11 cellular contexts compared by ENCODE assay signal in the genomic region with DNA sequence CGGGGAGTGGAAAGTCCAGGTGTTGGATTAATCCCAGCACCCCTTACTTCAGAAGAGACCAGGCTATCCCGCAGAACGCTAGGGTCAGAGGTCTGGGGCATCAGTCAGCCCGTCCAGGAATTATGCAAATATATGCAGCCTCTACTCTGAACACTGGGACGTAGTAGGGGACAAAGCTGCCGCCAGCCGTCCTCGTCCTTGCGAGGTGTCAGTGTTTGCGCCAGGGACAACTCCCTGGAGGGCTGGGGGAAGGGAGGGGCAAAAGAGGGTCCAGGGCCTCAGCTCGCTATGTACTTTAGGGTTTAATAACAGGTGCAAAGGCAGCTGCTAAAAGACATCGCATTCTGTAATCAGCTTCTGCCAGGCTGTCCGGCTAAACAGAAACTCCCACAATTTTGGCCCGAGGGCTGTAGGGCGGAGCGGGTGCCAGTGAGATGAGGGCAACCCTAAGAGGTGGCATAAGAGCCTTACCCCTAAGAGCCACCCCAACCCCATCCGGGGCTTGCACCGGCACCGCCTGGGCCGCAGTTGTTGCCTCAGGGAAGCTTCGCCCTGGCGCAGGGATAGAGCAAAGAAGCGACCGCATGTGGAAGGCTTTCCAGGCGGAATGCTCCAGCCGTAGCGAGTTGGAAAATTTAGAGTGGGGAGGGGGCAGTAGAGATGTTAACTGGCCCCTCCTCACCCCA. TPM values are rescaled to one million over a fixed set of nuclear protein-coding genes. Genes with fewer than 3 reads are reported as not detected.
DNase-seq lines count a peak whose midpoint lies in the region; ATAC-seq and TF ChIP-seq lines count a peak whose summit lies in the region.
"Had no signal": no experiment of that assay in that cellular context is flagged by ENCODE, and none has a peak within 500 bp of the region (broad histone marks: within the 10 kb centered on the region; RNA-seq: fewer than 3 reads in every experiment).

No MANE protein-coding gene starts in this region.

- H3K4me3 ChIP-seq in HUES64 (ENCODE audit: low read length) (peak overlapping the region; percentile 36), astrocyte of the spinal cord (ENCODE audit: low read depth, low read length) (peak overlapping the region; percentile 18), iPS-18c (ENCODE audit: insufficient read depth, low read depth, low read length) (peak overlapping the region; percentile 51; the same call in 1 of the 2 replicates), skeletal muscle satellite cell (ENCODE audit: low read length) (peak overlapping the region; percentile 76)

- H3K27ac ChIP-seq in HUES64 (ENCODE audit: low read depth, low read length), result no peak overlapping the region

- H3K27me3 ChIP-seq in HUES64 (ENCODE audit: insufficient read depth, low read length) (peaks cover 100% of the 10 kb centered on the region), skeletal muscle satellite cell (ENCODE audit: control insufficient read depth, insufficient read depth, low read length) (peaks cover 12% of the 10 kb centered on the region)

- ATAC-seq in GM19467 (IDR thresholded peaks at IDR 0.05; ENCODE audit: unreplicated experiment) (no peak), HG03280 (IDR thresholded peaks at IDR 0.05; ENCODE audit: unreplicated experiment) (no peak), GM18868 (IDR thresholded peaks at IDR 0.05; ENCODE audit: unreplicated experiment) (no peak)
- ATAC-seq: HCT116 had no signal

- in situ Hi-C loops in astrocyte of the spinal cord (cut with HindIII; ENCODE audit: low sequenced_read_pairs), result no loop called here

- H3K36me3 ChIP-seq in HUES64 (ENCODE audit: insufficient read depth, low read length) (no peaks in the 10 kb centered on the region), skeletal muscle satellite cell (ENCODE audit: insufficient read depth, low read length) (no peaks in the 10 kb centered on the region)

- no peak for TF ChIP-seq CTCF in astrocyte of the spinal cord (IDR thresholded peaks at IDR 0.05; ENCODE audit: low read depth, low read length)

- no peak for DNase-seq in astrocyte of the spinal cord (ENCODE audit: low read depth, low spot score)
- no peak for DNase-seq in mucosa of gallbladder (ENCODE audit: low spot score)
- DNase-seq: Kasumi-1 had no signal

- H3K4me1 ChIP-seq in HUES64 (ENCODE audit: insufficient read depth, low read length), result peaks cover 44% of the 10 kb centered on the region
- H3K4me1 ChIP-seq in skeletal muscle satellite cell (ENCODE audit: control insufficient read depth, insufficient read depth, low read length), result peaks cover 11% of the 10 kb centered on the region

- no peak overlapping the region for H3K9ac ChIP-seq in HUES64 (ENCODE audit: low read depth, low read length)
- H3K9ac ChIP-seq in skeletal muscle satellite cell (ENCODE audit: low read depth, low read length), result peak overlapping the region; percentile 76

- H3K9me3 ChIP-seq in HUES64 (ENCODE audit: insufficient read depth, low read depth, low read length), result no peaks in the 10 kb centered on the region
- no peaks in the 10 kb centered on the region for H3K9me3 ChIP-seq in iPS-18c (ENCODE audit: control insufficient read depth, insufficient read depth, low read length)
- H3K9me3 ChIP-seq in skeletal muscle satellite cell (replicated peaks; ENCODE audit: low read length), result no peaks in the 10 kb centered on the region

- WGBS in HUES64, result 3% methylated on average over 26 of the region's 27 CpGs

- peak overlapping the region; percentile 99 for H3K4me2 ChIP-seq in skeletal muscle satellite cell (ENCODE audit: low read length)

RNA-seq across cellular contexts. Expression of gene HAND2, which starts 8.4 kb away (rescaled TPM):
- polyA plus RNA-seq in HUES64 (2013, experiment 1 of 2), result 0.55 TPM
- 0.82 TPM for polyA plus RNA-seq in HUES64 (2013, experiment 2 of 2)
- total RNA-seq in skeletal muscle satellite cell (2012; rRNA removed), result 7.9 and 12.9 TPM in 2 replicates
- 104 TPM for total RNA-seq in mucosa of gallbladder
- total RNA-seq: renal cortical epithelial cell had no signal

Comparison
In these comparisons a context has a peak if more than half of its experiments do, and no peak if none do; other contexts are left out.
1. H3K4me3 ChIP-seq: peak in every context shown above with its lines; median percentile 76 in skeletal muscle satellite cell; 51 in iPS-18c; 36 in HUES64; 18 in astrocyte of the spinal cord.